ENCODE assay signal across 8 cellular contexts in the genomic region with DNA sequence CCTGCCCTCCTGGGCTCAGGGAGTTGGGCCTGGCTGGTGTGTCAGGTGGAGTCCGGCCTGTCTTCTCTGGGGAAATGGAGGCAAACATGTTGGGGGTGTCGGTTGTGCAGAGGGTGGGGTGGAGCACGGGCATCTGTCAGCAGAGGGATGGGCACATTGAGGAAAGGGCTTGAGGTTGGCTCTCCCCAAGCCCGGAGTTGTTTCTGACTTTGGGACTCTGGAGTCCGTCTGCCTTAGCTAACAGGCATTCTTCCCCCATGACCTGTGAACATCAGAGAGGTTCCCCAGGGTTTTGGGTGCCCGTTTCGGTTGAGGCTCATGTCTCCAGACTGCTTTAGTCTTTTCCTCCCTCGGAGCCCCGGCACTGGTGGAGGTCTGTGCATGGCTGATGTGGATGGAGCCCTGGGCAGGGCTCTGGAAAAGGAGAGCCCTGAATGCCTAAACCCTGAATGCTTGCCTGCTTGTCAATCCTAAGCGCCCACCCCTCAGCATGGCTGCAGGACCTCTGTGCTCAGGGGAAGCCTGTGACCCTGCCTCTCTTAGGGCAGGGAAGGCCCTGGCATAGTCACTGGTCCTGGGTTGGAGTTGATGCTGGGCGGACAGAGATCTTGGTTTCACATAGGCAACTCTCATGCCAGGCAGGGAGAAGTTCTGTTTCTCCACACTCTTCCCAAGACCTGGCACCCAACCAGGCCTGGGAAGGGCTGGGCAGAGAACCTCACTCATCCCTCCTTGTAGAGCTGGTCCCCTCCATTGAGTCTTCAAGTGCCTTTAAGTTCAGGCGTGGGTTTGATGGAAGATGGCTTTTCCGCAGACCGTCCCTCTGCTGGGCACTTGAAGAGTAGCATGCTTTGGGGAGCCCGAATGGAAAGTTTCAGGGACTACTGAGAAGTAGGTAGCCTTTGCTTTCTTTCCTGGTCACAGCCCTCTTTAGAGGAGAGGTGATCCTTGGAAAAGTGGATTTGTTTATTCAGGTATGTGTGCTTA. TPM values are rescaled to one million over a fixed set of nuclear protein-coding genes. Genes with fewer than 3 reads are reported as not detected.
DNase-seq lines count a peak whose midpoint lies in the region; ATAC-seq and TF ChIP-seq lines count a peak whose summit lies in the region.

No MANE protein-coding gene starts in this region.

- H3K36me3 Mint-ChIP-seq in WTC11 (peaks cover 9% of the 10 kb centered on the region; the same call in 1 of the 2 replicates), glutamatergic neuron (ENCODE audit: unreplicated experiment) (no peaks in the 10 kb centered on the region)

- no peaks in the 10 kb centered on the region for H3F3A ChIP-seq in MM.1S (ENCODE audit: insufficient read depth, low read length)

- H3K79me2 ChIP-seq in MM.1S (ENCODE audit: low read length), result no peaks in the 10 kb centered on the region

- intact Hi-C loops in spleen (cut with DNase I; ENCODE audit: low total_unique reads), result loop anchor here (10.0 kb wide), 1 partner anchor 47 kb away; the partner anchor contains the start of gene NFATC4

- H3K9me3 Mint-ChIP-seq in WTC11 (no peaks in the 10 kb centered on the region), glutamatergic neuron (ENCODE audit: unreplicated experiment) (peaks cover 6% of the 10 kb centered on the region)

- H3K27ac ChIP-seq in MM.1S (ENCODE audit: low read length) (no peak overlapping the region), spleen (no peak overlapping the region)

- DNase-seq in COLO829 (ENCODE audit: low spot score), result peak; percentile 55
- DNase-seq in MM.1S, result no peak
- DNase-seq in WTC11 (ENCODE audit: low spot score), result peak; percentile 56
- peak; percentile 51 for DNase-seq in glutamatergic neuron
- no peak for DNase-seq in spleen
- no peak for DNase-seq in globus pallidus (ENCODE audit: low spot score)
- DNase-seq in NCI-H146 treated with DMSO at 0.1 percent for 48 hours (lab: John Stamatoyannopoulos, UW; ENCODE audit: unreplicated experiment), result no peak

- H3K9me2 ChIP-seq in MM.1S (replicated peaks; ENCODE audit: insufficient read depth, low read length), result no peaks in the 10 kb centered on the region

- TF ChIP-seq POLR2A in spleen (IDR thresholded peaks at IDR 0.05), result no peak

- H3K36me3 ChIP-seq in MM.1S (replicated peaks; ENCODE audit: insufficient read depth, low read length) (no peaks in the 10 kb centered on the region), spleen (peaks cover 0 to 64% (median 17%) of the 10 kb centered on the region in 6 donors)

- TF ChIP-seq CTCF in MM.1S (IDR thresholded peaks at IDR 0.05; ENCODE audit: low read length), result peak; percentile 48
- TF ChIP-seq CTCF in WTC11 (IDR thresholded peaks at IDR 0.05), result peak; percentile 68
- peak; percentile 69 for TF ChIP-seq CTCF in glutamatergic neuron (IDR thresholded peaks at IDR 0.05; ENCODE audit: partially characterized antibody, unreplicated experiment)
- TF ChIP-seq CTCF in spleen (IDR thresholded peaks at IDR 0.05 in 8 of 11, conservative IDR thresholded peaks at IDR 0.05 in 3 of 11), result peak; percentile 26 to 80 (median 66)

- ATAC-seq in GM18502 (IDR thresholded peaks at IDR 0.05; ENCODE audit: poor library complexity, unreplicated experiment) (peak; percentile 75), WTC11 (peak; percentile 81)

- H4K20me1 ChIP-seq in MM.1S (ENCODE audit: insufficient read depth, low read length), result no peaks in the 10 kb centered on the region

- H3K27ac Mint-ChIP-seq in WTC11, result no peak overlapping the region
- H3K27ac Mint-ChIP-seq in glutamatergic neuron (ENCODE audit: unreplicated experiment), result no peak overlapping the region

- H3K4me3 Mint-ChIP-seq in WTC11 (no peak overlapping the region), glutamatergic neuron (ENCODE audit: unreplicated experiment) (no peak overlapping the region)

- H3K27me3 Mint-ChIP-seq in WTC11 (ENCODE audit: low read depth) (no peaks in the 10 kb centered on the region), glutamatergic neuron (ENCODE audit: unreplicated experiment) (no peaks in the 10 kb centered on the region)

- POLR2A ChIA-PET in WTC11 (lab: Charles Lee), result no interaction called here

- H3K4me2 ChIP-seq in MM.1S (ENCODE audit: low read depth, low read length), result no peak overlapping the region

- no peak overlapping the region for H2AFZ ChIP-seq in MM.1S (ENCODE audit: low read length)

- no peak overlapping the region for H3K9ac ChIP-seq in MM.1S (ENCODE audit: low read length)

- CTCF ChIA-PET in WTC11 (lab: Charles Lee), result interaction anchor here (0.6 to 4.5 kb wide), 12 partner anchors 13 to 78 kb away, joined by 3 to 40 read pairs (median 5); partner anchors contain the start of genes CBLN3, KHNYN and NYNRIN

- H3K27me3 ChIP-seq in MM.1S (replicated peaks; ENCODE audit: insufficient read depth, low read length), result no peaks in the 10 kb centered on the region
- H3K27me3 ChIP-seq in spleen (replicated peaks in 1 of 7), result peaks cover 0 to 4% (median 0%) of the 10 kb centered on the region in 7 donors

- H3K9me3 ChIP-seq in MM.1S (replicated peaks; ENCODE audit: insufficient read depth, low read length) (no peaks in the 10 kb centered on the region), spleen (no peaks in the 10 kb centered on the region)

- H3K4me3 ChIP-seq in MM.1S (ENCODE audit: low read length), result no peak overlapping the region
- no peak overlapping the region for H3K4me3 ChIP-seq in spleen

- 62 to 76% (median 69%) methylated on average over 13 to 15 of the region's 15 CpGs for WGBS in spleen, 5 donors

- H3K4me1 Mint-ChIP-seq in WTC11 (no peaks in the 10 kb centered on the region), glutamatergic neuron (ENCODE audit: low read depth, unreplicated experiment) (peaks cover 2% of the 10 kb centered on the region)

- H3K4me1 ChIP-seq in MM.1S (ENCODE audit: low read length) (no peaks in the 10 kb centered on the region), spleen (no peaks in the 10 kb centered on the region)

TF ChIP-seq in WTC11, 78 proteins besides CTCF, POLR2A, EP300 and RAD21 (continues in another document):
- TF ChIP-seq MLX (CRISPR knock-in tag; IDR thresholded peaks at IDR 0.05) (no peak), ZNF281 (CRISPR knock-in tag; IDR thresholded peaks at IDR 0.05) (no peak), ZNF671 (CRISPR knock-in tag; IDR thresholded peaks at IDR 0.05) (no peak), CBFB (CRISPR knock-in tag; IDR thresholded peaks at IDR 0.05; ENCODE audit: low read depth) (no peak)

RNA-seq across cellular contexts. Expression of gene NYNRIN, which starts 13.0 kb away (rescaled TPM):
- total RNA-seq in WTC11 (2021), result 16.6 to 18.3 TPM (median 17.9 TPM) in 3 replicates
- total RNA-seq in glutamatergic neuron (ENCODE audit: unreplicated experiment), result 33.5 TPM
- total RNA-seq in spleen, result 10 to 100 TPM in 5 of 7 donors, 1 to 10 TPM in 2; 4.7 to 18.0 (median 12.0) TPM
- 1 to 10 TPM in 2 of 3 donors, under 1 TPM in 1; 0.87 to 2.7 (median 2.2) TPM for polyA plus RNA-seq in spleen

RNA-seq across cellular contexts. Expression of gene CBLN3, which starts 17.7 kb away (rescaled TPM):
- 0.94 to 2.1 TPM (median 1.5 TPM) in 3 replicates for total RNA-seq in WTC11 (2021)
- total RNA-seq in glutamatergic neuron (ENCODE audit: unreplicated experiment), result 0.51 TPM
- 10 to 100 TPM in 4 of 7 donors, 1 to 10 TPM in 3; 4.3 to 21.7 (median 13.7) TPM for total RNA-seq in spleen
- polyA plus RNA-seq in spleen, result 10 to 100 TPM in 1 of 3 donors, 1 to 10 TPM in 2; 5.8 to 13.8 (median 6.8) TPM

RNA-seq across cellular contexts. Expression of gene KHNYN, which starts 18.0 kb away (rescaled TPM):
- total RNA-seq in WTC11 (2021), result 33.2 to 34.2 TPM (median 33.3 TPM) in 3 replicates
- total RNA-seq in glutamatergic neuron (ENCODE audit: unreplicated experiment), result 28.9 TPM
- 10 to 100 TPM; 65.5 to 90.6 (median 72.2) TPM for total RNA-seq in spleen
- 10 to 100 TPM; 10.9 to 35.2 (median 14.0) TPM for polyA plus RNA-seq in spleen

RNA-seq across cellular contexts. Expression of gene SDR39U1, which starts 30.8 kb away (rescaled TPM):
- 55.0 to 59.2 TPM (median 56.7 TPM) in 3 replicates for total RNA-seq in WTC11 (2021)
- 70.4 TPM for total RNA-seq in glutamatergic neuron (ENCODE audit: unreplicated experiment)
- total RNA-seq in spleen, result 10 to 100 TPM; 48.2 to 87.8 (median 63.7) TPM
- 100 to 1,000 TPM in 2 of 3 donors, 10 to 100 TPM in 1; 94.6 to 146 (median 124) TPM for polyA plus RNA-seq in spleen

RNA-seq across cellular contexts. Expression of gene NFATC4, which starts 43.8 kb away (rescaled TPM):
- total RNA-seq in WTC11 (2021), result 60.7 to 101 TPM (median 95.9 TPM) in 3 replicates
- total RNA-seq in glutamatergic neuron (ENCODE audit: unreplicated experiment), result 11.4 TPM
- 10 to 100 TPM; 10.7 to 29.2 (median 20.2) TPM for total RNA-seq in spleen
- polyA plus RNA-seq in spleen, result 100 to 1,000 TPM in 1 of 3 donors, 10 to 100 TPM in 2; 51.1 to 145 (median 99.9) TPM

Comparison
In these comparisons a context has a peak if more than half of its experiments do, and no peak if none do; other contexts are left out.
1. DNase-seq: peak in COLO829 (single experiment), WTC11 (single experiment) and glutamatergic neuron (single experiment); none in MM.1S (single experiment), spleen (single experiment), globus pallidus (single experiment) and NCI-H146 treated with DMSO at 0.1 percent for 48 hours (single experiment).
2. Peak in every context shown above with its lines, with median percentiles within 50 percentile points of each other: CTCF ChIP-seq.